Comparison of ENCODE assay signal across 44 cellular contexts in genomic region chr9:94281101-94281500, GRCh38. TPM values are rescaled to one million over a fixed set of nuclear protein-coding genes. Genes with fewer than 3 reads are reported as not detected.
"Had no signal": no experiment of that assay in that cellular context is flagged by ENCODE, and none has a peak within 500 bp of the region (broad histone marks: within the 10 kb centered on the region; RNA-seq: fewer than 3 reads in every experiment).

No MANE protein-coding gene starts in this region.

- H3K27ac Mint-ChIP-seq: activated naive CD4-positive, alpha-beta T cell treated with anti-CD3 and anti-CD28 coated beads for 36 hours; activated naive CD4-positive, alpha-beta T cell treated with anti-CD3 and anti-CD28 coated beads, Interleukin-2, amount 10 ng/mL, durations not matched to agents 7 days and 5 days; activated naive CD4-positive, alpha-beta T cell treated with anti-CD3 and anti-CD28 coated beads, Interleukin-2, amount 50 U/mL, for 24 hours; activated naive CD4-positive, alpha-beta T cell treated with anti-CD3 and anti-CD28 coated beads, Interleukin-2, amount 50 U/mL, for 72 hours; activated naive CD8-positive, alpha-beta T cell; activated naive CD8-positive, alpha-beta T cell treated with anti-CD3 and anti-CD28 coated beads for 36 hours; activated naive CD8-positive, alpha-beta T cell treated with anti-CD3 and anti-CD28 coated beads, Interleukin-2, amount 10 ng/mL, durations not matched to agents 7 days and 5 days; activated naive CD8-positive, alpha-beta T cell treated with anti-CD3 and anti-CD28 coated beads, Interleukin-2, amount 50 U/mL, for 24 hours; activated T-cell treated with anti-CD3 and anti-CD28 coated beads, Interleukin-2, amount 50 U/mL, for 24 hours; activated T-cell treated with anti-CD3 and anti-CD28 coated beads, Interleukin-2, amount 50 U/mL, for 72 hours; activated T-helper 1 cell treated with anti-CD3 and anti-CD28 coated beads, Interleukin-12 subunit alpha, Interleukin-12 subunit beta, Interleukin-2, Interleukin-4 antibody, amounts not matched to agents 30 ng/mL and 10 ng/mL and 1 ng/mL, durations not matched to agents 14 hours and 24 hours and 36 hours; activated T-helper 17 cell treated with anti-CD3 and anti-CD28 coated beads, Interleukin-2, amount 50 U/mL, for 72 hours; activated T-helper 2 cell treated with anti-CD3 and anti-CD28 coated beads, Interferon-gamma antibody, Interleukin-2, Interleukin-4, amounts not matched to agents 10 μg/mL and 5 μg/mL and 100 μg/mL, durations not matched to agents 14 hours and 24 hours and 36 hours; brain had no signal

- H3K36me3 ChIP-seq: breast epithelium, cardiac muscle cell had no signal

- ATAC-seq: activated naive CD4-positive, alpha-beta T cell treated with anti-CD3 and anti-CD28 coated beads, Interleukin-2, amount 50 U/mL, for 72 hours; activated naive CD8-positive, alpha-beta T cell treated with anti-CD3 and anti-CD28 coated beads, Interleukin-2, amount 50 U/mL, for 24 hours; activated T-cell treated with anti-CD3 and anti-CD28 coated beads, Interleukin-2, amount 50 U/mL, for 4 hours; activated T-cell treated with anti-CD3 and anti-CD28 coated beads, Interleukin-2, amount 50 U/mL, for 72 hours; activated T-helper 17 cell treated with anti-CD3 and anti-CD28 coated beads, Interleukin-2, amount 50 U/mL, for 72 hours; body of pancreas had no signal

- DNase-seq: activated effector memory CD4-positive, alpha-beta T cell treated with anti-CD3 and anti-CD28 coated beads, Interleukin-2, amount 50 U/mL, for 16 hours; activated effector memory CD4-positive, alpha-beta T cell treated with Interleukin-2 at 50 U/mL for 16 hours; activated gamma-delta T cell; activated gamma-delta T cell treated with Interleukin-2 at 50 U/mL for 16 hours; activated naive CD4-positive, alpha-beta T cell; activated naive CD4-positive, alpha-beta T cell treated with anti-CD3 and anti-CD28 coated beads for 36 hours; activated naive CD4-positive, alpha-beta T cell treated with anti-CD3 and anti-CD28 coated beads, Interleukin-2, amount 10 ng/mL, durations not matched to agents 7 days and 5 days; activated naive CD4-positive, alpha-beta T cell treated with anti-CD3 and anti-CD28 coated beads, Interleukin-2, amount 50 U/mL, for 16 hours; activated naive CD4-positive, alpha-beta T cell treated with Interleukin-2 at 50 U/mL for 16 hours; activated naive CD8-positive, alpha-beta T cell treated with anti-CD3 and anti-CD28 coated beads for 36 hours; activated naive CD8-positive, alpha-beta T cell treated with anti-CD3 and anti-CD28 coated beads, Interleukin-2, amount 10 ng/mL, durations not matched to agents 7 days and 5 days; activated naive CD8-positive, alpha-beta T cell treated with anti-CD3 and anti-CD28 coated beads, Interleukin-2, amount 50 U/mL, for 24 hours; activated T-cell treated with anti-CD3 and anti-CD28 coated beads for 4 hours; activated T-cell treated with anti-CD3 and anti-CD28 coated beads, Interleukin-2, amount 50 U/mL, for 1 hour; activated T-cell treated with anti-CD3 and anti-CD28 coated beads, Interleukin-2, amount 50 U/mL, for 24 hours; activated T-cell treated with anti-CD3 and anti-CD28 coated beads, Interleukin-2, amount 50 U/mL, for 4 hours; activated T-cell treated with anti-CD3 and anti-CD28 coated beads, Interleukin-2, amount 50 U/mL, for 48 hours; activated T-cell treated with anti-CD3 and anti-CD28 coated beads, Interleukin-2, amount 50 U/mL, for 72 hours; adrenal gland; amniotic stem cell; amygdala; anterior cingulate cortex; aorta; body of pancreas; brain microvascular endothelial cell; caudate nucleus; central memory CD4-positive, alpha-beta T cell; cerebellar nuclear complex had no signal

- H3K9me3 ChIP-seq: adrenal gland, ascending aorta, body of pancreas, breast epithelium had no signal

- FAIRE-seq: astrocyte, bronchial epithelial cell had no signal

- H3K27me3 Mint-ChIP-seq: activated naive CD4-positive, alpha-beta T cell treated with anti-CD3 and anti-CD28 coated beads, Interleukin-2, amount 10 ng/mL, durations not matched to agents 7 days and 5 days; activated naive CD4-positive, alpha-beta T cell treated with anti-CD3 and anti-CD28 coated beads, Interleukin-2, amount 50 U/mL, for 24 hours; activated naive CD8-positive, alpha-beta T cell; activated naive CD8-positive, alpha-beta T cell treated with anti-CD3 and anti-CD28 coated beads for 36 hours; activated naive CD8-positive, alpha-beta T cell treated with anti-CD3 and anti-CD28 coated beads, Interleukin-2, amount 10 ng/mL, durations not matched to agents 7 days and 5 days; activated naive CD8-positive, alpha-beta T cell treated with anti-CD3 and anti-CD28 coated beads, Interleukin-2, amount 50 U/mL, for 24 hours; activated T-cell treated with anti-CD3 and anti-CD28 coated beads, Interleukin-2, amount 50 U/mL, for 24 hours; activated T-helper 17 cell treated with anti-CD3 and anti-CD28 coated beads, Interleukin-2, amount 50 U/mL, for 72 hours; brain; central memory CD8-positive, alpha-beta T cell had no signal

- H3K9me3 Mint-ChIP-seq: activated naive CD4-positive, alpha-beta T cell treated with anti-CD3 and anti-CD28 coated beads, Interleukin-2, amount 50 U/mL, for 24 hours; activated T-helper 17 cell treated with anti-CD3 and anti-CD28 coated beads, Interleukin-2, amount 50 U/mL, for 72 hours; central memory CD8-positive, alpha-beta T cell had no signal

- H3K4me3 ChIP-seq: adrenal gland, ascending aorta, body of pancreas, breast epithelium, cardiac muscle cell had no signal

- H3K4me1 Mint-ChIP-seq: activated naive CD4-positive, alpha-beta T cell treated with anti-CD3 and anti-CD28 coated beads, Interleukin-2, amount 10 ng/mL, durations not matched to agents 7 days and 5 days; activated naive CD8-positive, alpha-beta T cell treated with anti-CD3 and anti-CD28 coated beads, Interleukin-2, amount 50 U/mL, for 24 hours; brain had no signal

- H3K27ac ChIP-seq: adrenal gland, ascending aorta, body of pancreas, brain microvascular endothelial cell, breast epithelium, cardiac muscle cell had no signal

- H3K4me1 ChIP-seq: ascending aorta, body of pancreas, breast epithelium had no signal

- H3K4me3 Mint-ChIP-seq: activated naive CD4-positive, alpha-beta T cell treated with anti-CD3 and anti-CD28 coated beads for 36 hours; activated naive CD4-positive, alpha-beta T cell treated with anti-CD3 and anti-CD28 coated beads, Interleukin-2, amount 10 ng/mL, durations not matched to agents 7 days and 5 days; activated naive CD4-positive, alpha-beta T cell treated with anti-CD3 and anti-CD28 coated beads, Interleukin-2, amount 50 U/mL, for 24 hours; activated naive CD8-positive, alpha-beta T cell; activated naive CD8-positive, alpha-beta T cell treated with anti-CD3 and anti-CD28 coated beads for 36 hours; activated naive CD8-positive, alpha-beta T cell treated with anti-CD3 and anti-CD28 coated beads, Interleukin-2, amount 10 ng/mL, durations not matched to agents 7 days and 5 days; activated naive CD8-positive, alpha-beta T cell treated with anti-CD3 and anti-CD28 coated beads, Interleukin-2, amount 50 U/mL, for 24 hours; activated T-cell treated with anti-CD3 and anti-CD28 coated beads, Interleukin-2, amount 50 U/mL, for 24 hours; activated T-cell treated with anti-CD3 and anti-CD28 coated beads, Interleukin-2, amount 50 U/mL, for 4 hours; activated T-cell treated with anti-CD3 and anti-CD28 coated beads, Interleukin-2, amount 50 U/mL, for 72 hours; activated T-helper 1 cell treated with anti-CD3 and anti-CD28 coated beads, Interleukin-12 subunit alpha, Interleukin-12 subunit beta, Interleukin-2, Interleukin-4 antibody, amounts not matched to agents 30 ng/mL and 10 ng/mL and 1 ng/mL, durations not matched to agents 14 hours and 24 hours and 36 hours; activated T-helper 17 cell treated with anti-CD3 and anti-CD28 coated beads, Interleukin-2, amount 50 U/mL, for 72 hours; brain; central memory CD8-positive, alpha-beta T cell had no signal

- H3K27me3 ChIP-seq: adrenal gland, ascending aorta, body of pancreas, brain microvascular endothelial cell, breast epithelium, cardiac muscle cell had no signal

RNA-seq across cellular contexts. Expression of gene NUTM2F, which starts 47.3 kb away (rescaled TPM):
- total RNA-seq: activated naive CD4-positive, alpha-beta T cell treated with anti-CD3 and anti-CD28 coated beads for 36 hours; activated naive CD4-positive, alpha-beta T cell treated with anti-CD3 and anti-CD28 coated beads, Interleukin-2, amount 50 U/mL, for 72 hours; activated naive CD8-positive, alpha-beta T cell treated with anti-CD3 and anti-CD28 coated beads for 36 hours; activated naive CD8-positive, alpha-beta T cell treated with anti-CD3 and anti-CD28 coated beads, Interleukin-2, amount 10 ng/mL, durations not matched to agents 7 days and 5 days; activated T-cell treated with anti-CD3 and anti-CD28 coated beads, Interleukin-2, amount 50 U/mL, for 4 hours; activated T-cell treated with anti-CD3 and anti-CD28 coated beads, Interleukin-2, amount 50 U/mL, for 72 hours; activated T-helper 1 cell treated with anti-CD3 and anti-CD28 coated beads, Interleukin-12 subunit alpha, Interleukin-12 subunit beta, Interleukin-2, Interleukin-4 antibody, amounts not matched to agents 30 ng/mL and 10 ng/mL and 1 ng/mL, durations not matched to agents 14 hours and 24 hours and 36 hours; activated T-helper 17 cell treated with anti-CD3 and anti-CD28 coated beads, Interleukin-2, amount 50 U/mL, for 72 hours; activated T-helper 2 cell treated with anti-CD3 and anti-CD28 coated beads, Interferon-gamma antibody, Interleukin-2, Interleukin-4, amounts not matched to agents 10 μg/mL and 5 μg/mL and 100 μg/mL, durations not matched to agents 14 hours and 24 hours and 36 hours; adrenal gland; aorta; ascending aorta; astrocyte; body of pancreas; breast epithelium; bronchial epithelial cell; cardiac septum; cerebellum had no signal
- polyA plus RNA-seq: adipose tissue, adrenal gland, aorta, cardiac muscle cell had no signal
